In genomic region chr1:225954753-225955152, GRCh38 we compare ENCODE assay signal across 29 cellular contexts. TPM values are rescaled to one million over a fixed set of nuclear protein-coding genes. Genes with fewer than 3 reads are reported as not detected.
"Had no signal": no experiment of that assay in that cellular context is flagged by ENCODE, and none has a peak within 500 bp of the region (broad histone marks: within the 10 kb centered on the region; RNA-seq: fewer than 3 reads in every experiment).

No MANE protein-coding gene starts in this region.

- H3K27ac ChIP-seq: neural progenitor cell, neutrophil, pancreas, psoas muscle, right lobe of liver, sigmoid colon, stomach, thoracic aorta, thyroid gland, tibial nerve, upper lobe of right lung, uterus had no signal

- H2AFZ ChIP-seq: neural progenitor cell had no signal

- H3K9me3 Mint-ChIP-seq: naive thymus-derived CD4-positive, alpha-beta T cell; natural killer cell; nephron; stimulated activated effector memory CD8-positive, alpha-beta T cell treated with anti-CD3 and anti-CD28 coated beads, Interleukin-12 subunit alpha, Interleukin-12 subunit beta, amount 100 ng/mL, for 72 hours; stimulated activated naive B cell treated with anti-CD40 and anti-IgM and Interleukin-4, amounts not matched to agents 10 μg/mL and 1 μg/mL and 100 μg/mL, for 72 hours; type B pancreatic cell had no signal

- H3K9ac ChIP-seq: neural progenitor cell had no signal

- H3K4me1 Mint-ChIP-seq: nephron; stimulated activated effector memory CD8-positive, alpha-beta T cell treated with anti-CD3 and anti-CD28 coated beads, Interleukin-12 subunit alpha, Interleukin-12 subunit beta, amount 100 ng/mL, for 72 hours had no signal

- H3K36me3 Mint-ChIP-seq: naive thymus-derived CD4-positive, alpha-beta T cell; natural killer cell; neural progenitor cell; stimulated activated effector memory CD8-positive, alpha-beta T cell treated with anti-CD3 and anti-CD28 coated beads, Interleukin-12 subunit alpha, Interleukin-12 subunit beta, amount 100 ng/mL, for 72 hours; stimulated activated naive B cell treated with anti-CD40 and anti-IgM and Interleukin-4, amounts not matched to agents 10 μg/mL and 1 μg/mL and 100 μg/mL, for 72 hours; type B pancreatic cell had no signal

- DNase-seq: naive thymus-derived CD4-positive, alpha-beta T cell; natural killer cell; nucleus accumbens; psoas muscle; right cardiac atrium; right lobe of liver; sigmoid colon; small intestine; stimulated activated CD4-positive, alpha-beta T cell treated with anti-CD3 and anti-CD28 coated beads, Interleukin-15, amount 100 ng/mL, for 24 hours; stimulated activated CD4-positive, alpha-beta T cell treated with anti-CD3 and anti-CD28 coated beads, Interleukin-2, amount 100 ng/mL, for 24 hours; stimulated activated CD4-positive, alpha-beta T cell treated with anti-CD3 and anti-CD28 coated beads, Interleukin-2, amount 100 ng/mL, for 48 hours; stimulated activated CD4-positive, alpha-beta T cell treated with anti-CD3 and anti-CD28 coated beads, Interleukin-4, amount 100 ng/mL, for 24 hours; stimulated activated naive B cell treated with anti-CD40 and anti-IgM and Interleukin-4, amounts not matched to agents 10 μg/mL and 1 μg/mL and 100 μg/mL, for 72 hours; stimulated activated naive CD4-positive, alpha-beta T cell treated with Interleukin-2 at 50 U/mL for 16 hours; stomach; thyroid gland; upper lobe of right lung; uterus had no signal

- H3K4me3 Mint-ChIP-seq: naive thymus-derived CD4-positive, alpha-beta T cell; natural killer cell; nephron; neural progenitor cell; stimulated activated effector memory CD8-positive, alpha-beta T cell treated with anti-CD3 and anti-CD28 coated beads, Interleukin-12 subunit alpha, Interleukin-12 subunit beta, amount 100 ng/mL, for 72 hours; stimulated activated naive B cell treated with anti-CD40 and anti-IgM and Interleukin-4, amounts not matched to agents 10 μg/mL and 1 μg/mL and 100 μg/mL, for 72 hours; type B pancreatic cell had no signal

- H3K4me2 ChIP-seq: neural progenitor cell had no signal

- H3K9me3 ChIP-seq: neutrophil, pancreas, psoas muscle, right lobe of liver, sigmoid colon, stomach, thoracic aorta, thyroid gland, tibial nerve, upper lobe of right lung, uterus had no signal

- H3K4me3 ChIP-seq: neural progenitor cell, pancreas, psoas muscle, right lobe of liver, sigmoid colon, stomach, thoracic aorta, thyroid gland, tibial nerve, upper lobe of right lung, uterus had no signal

- H3K27me3 ChIP-seq: neural progenitor cell, neutrophil, pancreas, right lobe of liver, sigmoid colon, thyroid gland, upper lobe of right lung, uterus had no signal

- H3K36me3 ChIP-seq: neural progenitor cell, neutrophil, pancreas, right lobe of liver, sigmoid colon, stomach, thoracic aorta, thyroid gland, tibial nerve, upper lobe of right lung, uterus had no signal

- H3K4me1 ChIP-seq: neural progenitor cell, pancreas, psoas muscle, right lobe of liver, sigmoid colon, stomach, thyroid gland, tibial nerve, upper lobe of right lung, uterus had no signal

- H3K27ac Mint-ChIP-seq: natural killer cell; nephron; neural progenitor cell; progenitor cell of endocrine pancreas; stimulated activated effector memory CD8-positive, alpha-beta T cell treated with anti-CD3 and anti-CD28 coated beads, Interleukin-12 subunit alpha, Interleukin-12 subunit beta, amount 100 ng/mL, for 72 hours; stimulated activated naive B cell treated with anti-CD40 and anti-IgM and Interleukin-4, amounts not matched to agents 10 μg/mL and 1 μg/mL and 100 μg/mL, for 72 hours; type B pancreatic cell had no signal

RNA-seq across cellular contexts. Expression of gene LEFTY2, which starts 13.7 kb away (rescaled TPM):
- total RNA-seq: naive thymus-derived CD4-positive, alpha-beta T cell; natural killer cell; renal cortical epithelial cell; tibial nerve had no signal
- polyA plus RNA-seq: neural cell had no signal
